ENCODE assay signal across 8 cellular contexts in the genomic region with DNA sequence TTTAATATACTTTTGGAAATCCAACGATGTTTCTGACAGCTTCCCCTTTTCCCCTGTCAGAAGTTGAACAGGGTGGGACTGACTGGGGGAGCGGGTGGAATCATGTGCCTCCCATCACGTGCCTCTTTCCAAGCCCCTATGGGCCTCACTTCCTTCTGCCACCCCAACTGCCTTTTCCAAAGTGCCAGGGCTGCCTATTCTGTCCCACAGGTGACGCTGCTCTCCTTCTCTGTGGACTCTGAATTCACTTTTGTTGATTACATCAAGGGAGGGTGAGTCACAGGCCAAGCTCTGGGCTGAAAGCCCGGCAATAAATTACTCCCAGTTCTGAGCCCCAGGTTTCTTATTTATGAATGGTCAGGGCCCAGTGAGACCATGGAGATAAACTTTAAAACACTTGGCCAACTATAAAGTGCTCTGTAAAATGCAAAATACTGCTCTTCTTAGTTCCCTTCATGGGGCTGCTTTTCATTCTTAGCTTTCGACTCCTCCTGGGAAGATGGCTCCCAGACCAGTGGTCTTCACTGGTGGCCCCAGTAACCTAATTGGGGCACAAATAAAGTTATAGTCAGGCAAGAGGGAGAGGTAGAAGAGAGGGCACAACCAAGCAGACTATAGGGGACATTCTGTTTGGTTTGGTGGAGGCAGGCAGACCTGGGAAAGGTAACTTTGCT.
DNase-seq lines count a peak whose midpoint lies in the region; ATAC-seq lines count a peak whose summit lies in the region.

No MANE protein-coding gene starts in this region.

- DNase-seq in activated naive CD4-positive, alpha-beta T cell treated with Interleukin-2 at 50 U/mL for 16 hours = peak; percentile 39
- DNase-seq in activated naive CD4-positive, alpha-beta T cell (lab: John Stamatoyannopoulos, UW) = no peak
- DNase-seq in RKO (ENCODE audit: low spot score) (peak; percentile 92), caudate nucleus (lab: John Stamatoyannopoulos, UW) (peak in 16 of 61 donors; percentile 11 to 64 (median 28)), left kidney (ENCODE audit: low read depth, low spot score) (peak; percentile 18), NCI-H1436 (lab: John Stamatoyannopoulos, UW) (no peak)
- peak; percentile 54 for DNase-seq in stimulated activated naive CD8-positive, alpha-beta T cell treated with anti-CD3 and anti-CD28 coated beads, Interleukin-15, Interleukin-2, amounts not matched to agents 100 U/mL and 50 U/mL, for 24 hours

- ATAC-seq in stimulated activated naive CD8-positive, alpha-beta T cell treated with anti-CD3 and anti-CD28 coated beads, Interleukin-15, Interleukin-2, amounts not matched to agents 100 U/mL and 50 U/mL, for 24 hours = peak; percentile 87
- no peak for ATAC-seq in HG03025 (IDR thresholded peaks at IDR 0.05; ENCODE audit: low FRiP score, unreplicated experiment)

- peak overlapping the region; percentile 83 for H3K27ac ChIP-seq in caudate nucleus (ENCODE audit: low read depth, low read length)

Comparison
In these comparisons a context has a peak if more than half of its experiments do, and no peak if none do; other contexts are left out.
1. DNase-seq: peak in activated naive CD4-positive, alpha-beta T cell treated with Interleukin-2 at 50 U/mL for 16 hours (single experiment), RKO (single experiment), left kidney (single experiment) and stimulated activated naive CD8-positive, alpha-beta T cell treated with anti-CD3 and anti-CD28 coated beads, Interleukin-15, Interleukin-2, amounts not matched to agents 100 U/mL and 50 U/mL, for 24 hours (single experiment); none in activated naive CD4-positive, alpha-beta T cell (0 of 4) and NCI-H1436 (single experiment).